ENCODE assay signal across 8 cellular contexts in genomic region chr12:122894173-122895121, GRCh38. TPM values are rescaled to one million over a fixed set of nuclear protein-coding genes. Genes with fewer than 3 reads are reported as not detected.
DNase-seq lines count a peak whose midpoint lies in the region; ATAC-seq and TF ChIP-seq lines count a peak whose summit lies in the region.

No MANE protein-coding gene starts in this region.

- intact Hi-C loops in CD4-positive, alpha-beta T cell (cut with DNase I, micrococcal nuclease) = no loop called here
- intact Hi-C loops in naive thymus-derived CD4-positive, alpha-beta T cell (cut with micrococcal nuclease) = loop anchor here (1.0 to 10.0 kb wide), 5 partner anchors 32 to 370 kb away; partner anchors contain the start of genes ABCB9 (in 1 of the 2), KNTC1 (in 1 of the 2), MPHOSPH9 (in 1 of the 2) and MTRFR (in 1 of the 2)

- peak overlapping the region; percentile 80 for H3K4me3 ChIP-seq in endocrine pancreas (ENCODE audit: control insufficient read depth, insufficient read depth, low read length)
- peak overlapping the region; percentile 82 for H3K4me3 ChIP-seq in naive thymus-derived CD4-positive, alpha-beta T cell (ENCODE audit: low read length)

- peak overlapping the region; percentile 10 for H3K9ac ChIP-seq in endocrine pancreas (ENCODE audit: control insufficient read depth, insufficient read depth, low read length)

- H3K36me3 Mint-ChIP-seq in CD4-positive, alpha-beta T cell (ENCODE audit: low read depth) = peaks cover 27% of the 10 kb centered on the region
- H3K36me3 Mint-ChIP-seq in naive thymus-derived CD4-positive, alpha-beta T cell = peaks cover 0 to 30% (median 0%) of the 10 kb centered on the region in 5 donors

- TF ChIP-seq CTCF in CD4-positive, alpha-beta T cell (IDR thresholded peaks at IDR 0.05) = no peak

- peaks cover 16% of the 10 kb centered on the region for H3K4me1 ChIP-seq in endocrine pancreas (ENCODE audit: control insufficient read depth, insufficient read depth, low read length)
- H3K4me1 ChIP-seq in naive thymus-derived CD4-positive, alpha-beta T cell (ENCODE audit: control insufficient read depth in 2 of 2, insufficient read depth in 2 of 2, low read length in 2 of 2) = peaks cover 58 to 72% of the 10 kb centered on the region in 2 donors

- H3K36me3 ChIP-seq in endocrine pancreas (ENCODE audit: control insufficient read depth, insufficient read depth, low read length) = no peaks in the 10 kb centered on the region
- H3K36me3 ChIP-seq in naive thymus-derived CD4-positive, alpha-beta T cell (ENCODE audit: control insufficient read depth in 2 of 3, insufficient read depth in 3 of 3, low read length in 3 of 3) = peaks cover 0 to 5% (median 0%) of the 10 kb centered on the region in 3 experiments

- peaks cover 94% of the 10 kb centered on the region for H3K4me1 Mint-ChIP-seq in CD4-positive, alpha-beta T cell (ENCODE audit: low read depth)
- peaks cover 66 to 96% (median 86%) of the 10 kb centered on the region in 7 donors for H3K4me1 Mint-ChIP-seq in naive thymus-derived CD4-positive, alpha-beta T cell

- peak overlapping the region; percentile 83 for H3K27ac ChIP-seq in CD4-positive, alpha-beta T cell (ENCODE audit: low read depth, low read length)
- peak overlapping the region; percentile 97 for H3K27ac ChIP-seq in naive thymus-derived CD4-positive, alpha-beta T cell (ENCODE audit: low read depth, low read length)

- POLR2A ChIA-PET in CD4-positive, alpha-beta T cell (lab: Charles Lee) = interaction anchor here (1.2 to 9.7 kb wide), 4 partner anchors 13 to 80 kb away, joined by 4 to 81 read pairs (median 20); partner anchors contain the start of gene OGFOD2
- POLR2A ChIA-PET in naive thymus-derived CD4-positive, alpha-beta T cell (lab: Charles Lee) = interaction anchor here (0.8 to 7.2 kb wide), 12 partner anchors 8 to 240 kb away, joined by 3 to 66 read pairs (median 4); partner anchors contain the start of gene OGFOD2

- no peaks in the 10 kb centered on the region for H3K27me3 ChIP-seq in CD4-positive, alpha-beta T cell (ENCODE audit: control insufficient read depth, insufficient read depth, low read length)
- H3K27me3 ChIP-seq in endocrine pancreas (ENCODE audit: control insufficient read depth, insufficient read depth, low read length) = no peaks in the 10 kb centered on the region
- H3K27me3 ChIP-seq in naive thymus-derived CD4-positive, alpha-beta T cell (ENCODE audit: control insufficient read depth in 2 of 2, insufficient read depth in 2 of 2, low read length in 2 of 2) = no peaks in the 10 kb centered on the region

- ATAC-seq in CD4-positive, alpha-beta T cell (ENCODE audit: poor library complexity) = no peak
- ATAC-seq in naive thymus-derived CD4-positive, alpha-beta T cell = no peak
- no peak for ATAC-seq in GM19351 (IDR thresholded peaks at IDR 0.05; ENCODE audit: unreplicated experiment)

- no peak for DNase-seq in CD4-positive, alpha-beta T cell
- peak; percentile 52 for DNase-seq in RKO (ENCODE audit: low spot score)
- DNase-seq in naive thymus-derived CD4-positive, alpha-beta T cell = no peak
- no peak for DNase-seq in stimulated activated CD4-positive, alpha-beta T cell treated with anti-CD3 and anti-CD28 coated beads, Interleukin-12 subunit alpha, Interleukin-12 subunit beta, amount 100 ng/mL, for 4 hours
- DNase-seq in NCI-H2029 treated with DMSO at 0.1 percent for 48 hours (lab: John Stamatoyannopoulos, UW) = no peak
- DNase-seq in DMS153 treated with DMSO at 0.1 percent for 48 hours (lab: John Stamatoyannopoulos, UW; ENCODE audit: unreplicated experiment) = no peak

- H3K27me3 Mint-ChIP-seq in CD4-positive, alpha-beta T cell = no peaks in the 10 kb centered on the region
- H3K27me3 Mint-ChIP-seq in naive thymus-derived CD4-positive, alpha-beta T cell = peaks cover 0 to 13% (median 0%) of the 10 kb centered on the region in 5 donors

- CTCF ChIA-PET in CD4-positive, alpha-beta T cell (lab: Charles Lee) = no interaction called here
- CTCF ChIA-PET in naive thymus-derived CD4-positive, alpha-beta T cell (lab: Charles Lee) = interaction anchor here (0.8 to 1.3 kb wide), 5 partner anchors 11 to 101 kb away, joined by 3 to 4 read pairs (median 4); partner anchors contain the start of gene OGFOD2

- no peaks in the 10 kb centered on the region for H3K9me3 Mint-ChIP-seq in CD4-positive, alpha-beta T cell
- peaks cover 0 to 5% (median 0%) of the 10 kb centered on the region in 11 donors for H3K9me3 Mint-ChIP-seq in naive thymus-derived CD4-positive, alpha-beta T cell

- no peaks in the 10 kb centered on the region for H3K9me3 ChIP-seq in CD4-positive, alpha-beta T cell (ENCODE audit: control insufficient read depth, low read length)
- H3K9me3 ChIP-seq in endocrine pancreas (ENCODE audit: control insufficient read depth, low read length) = no peaks in the 10 kb centered on the region
- H3K9me3 ChIP-seq in naive thymus-derived CD4-positive, alpha-beta T cell (ENCODE audit: control insufficient read depth in 2 of 3, low read length in 3 of 3) = no peaks in the 10 kb centered on the region

- peak overlapping the region; percentile 98 for H3K27ac Mint-ChIP-seq in CD4-positive, alpha-beta T cell
- H3K27ac Mint-ChIP-seq in naive thymus-derived CD4-positive, alpha-beta T cell = peak overlapping the region; percentile 72 to 100 (median 99)

- H3K4me3 Mint-ChIP-seq in CD4-positive, alpha-beta T cell = peak overlapping the region; percentile 87
- H3K4me3 Mint-ChIP-seq in naive thymus-derived CD4-positive, alpha-beta T cell = peak overlapping the region; percentile 86 to 99 (median 95)

RNA-seq across cellular contexts. Expression of gene VPS37B, which starts 1.5 kb away (rescaled TPM):
- 100 to 1,000 TPM in 1 of 2 experiments, 10 to 100 TPM in 1; 97.7 to 104 TPM for total RNA-seq in CD4-positive, alpha-beta T cell
- 100 to 1,000 TPM in 1 of 5 experiments, 10 to 100 TPM in 4; 25.3 to 101 (median 30.1) TPM for total RNA-seq in naive thymus-derived CD4-positive, alpha-beta T cell
- polyA plus RNA-seq in naive thymus-derived CD4-positive, alpha-beta T cell = 10 to 100 TPM; 16.5 to 16.9 TPM

RNA-seq across cellular contexts. Expression of gene HIP1R, which starts 59.2 kb away (rescaled TPM):
- 100 to 1,000 TPM; 184 to 185 TPM for total RNA-seq in CD4-positive, alpha-beta T cell
- total RNA-seq in naive thymus-derived CD4-positive, alpha-beta T cell = 100 to 1,000 TPM in 3 of 5 experiments, 10 to 100 TPM in 2; 25.8 to 162 (median 111) TPM
- 10 to 100 TPM in 1 of 2 donors, 1 to 10 TPM in 1; 7.0 to 25.3 TPM for polyA plus RNA-seq in naive thymus-derived CD4-positive, alpha-beta T cell

Comparison
In these comparisons a context has a peak if more than half of its experiments do, and no peak if none do; other contexts are left out.
1. intact Hi-C loops: an anchor here in naive thymus-derived CD4-positive, alpha-beta T cell (1.0 to 10.0 kb wide); none called in CD4-positive, alpha-beta T cell.